In genomic region chr19:50660083-50660366, GRCh38 we compare ENCODE assay signal across 32 cellular contexts. TPM values are rescaled to one million over a fixed set of nuclear protein-coding genes. Genes with fewer than 3 reads are reported as not detected.
DNase-seq lines count a peak whose midpoint lies in the region; ATAC-seq and TF ChIP-seq lines count a peak whose summit lies in the region.
"Had no signal": no experiment of that assay in that cellular context is flagged by ENCODE, and none has a peak within 500 bp of the region (broad histone marks: within the 10 kb centered on the region; RNA-seq: fewer than 3 reads in every experiment).

No MANE protein-coding gene starts in this region.

- H3K9ac ChIP-seq in iPS-15b (ENCODE audit: low read depth, low read length) (no peak overlapping the region), neural progenitor cell (no peak overlapping the region)

- H3K4me1 ChIP-seq in iPS-15b (ENCODE audit: control insufficient read depth, insufficient read depth, low read length) (peaks cover 2% of the 10 kb centered on the region), neural progenitor cell (no peaks in the 10 kb centered on the region)
- H3K4me1 ChIP-seq: BE2C, Caco-2, psoas muscle, SJSA1 had no signal

- H3K27me3 ChIP-seq in iPS-15b (ENCODE audit: control insufficient read depth, insufficient read depth, low read length) (peaks cover under 1% of the 10 kb centered on the region), neural progenitor cell (peaks cover 3% of the 10 kb centered on the region)
- H3K27me3 ChIP-seq: BE2C had no signal

- peaks cover 67% of the 10 kb centered on the region for H3K27me3 Mint-ChIP-seq in activated T-cell treated with anti-CD3 and anti-CD28 coated beads, Interleukin-2, amount 50 U/mL, for 72 hours (ENCODE audit: low read depth)
- H3K27me3 Mint-ChIP-seq in WTC11 (ENCODE audit: low read depth) (peaks cover 55% of the 10 kb centered on the region), neural progenitor cell (ENCODE audit: insufficient read depth, low read depth) (peaks cover 13% of the 10 kb centered on the region)

- H3K9me3 Mint-ChIP-seq in activated T-cell treated with anti-CD3 and anti-CD28 coated beads, Interleukin-2, amount 50 U/mL, for 72 hours: peaks cover 2 to 7% of the 10 kb centered on the region in 2 donors
- H3K9me3 Mint-ChIP-seq in WTC11 (peaks cover 15% of the 10 kb centered on the region), neural progenitor cell (peaks cover 1% of the 10 kb centered on the region)

- H3K4me1 Mint-ChIP-seq in activated T-cell treated with anti-CD3 and anti-CD28 coated beads, Interleukin-2, amount 50 U/mL, for 72 hours (ENCODE audit: low read depth): peaks cover 29% of the 10 kb centered on the region
- H3K4me1 Mint-ChIP-seq in WTC11: peaks cover 24% of the 10 kb centered on the region
- peaks cover 31% of the 10 kb centered on the region for H3K4me1 Mint-ChIP-seq in neural progenitor cell

- DNase-seq in activated T-cell treated with anti-CD3 and anti-CD28 coated beads, Interleukin-2, amount 50 U/mL, for 72 hours: no peak
- no peak for DNase-seq in activated T-cell treated with anti-CD3 and anti-CD28 coated beads, Interleukin-2, amount 50 U/mL, for 1 hour
- no peak for DNase-seq in WTC11 (ENCODE audit: low spot score)
- peak; percentile 64 for DNase-seq in neural progenitor cell (ENCODE audit: low spot score)
- DNase-seq in AG08396 (ENCODE audit: low spot score): no peak
- no peak for DNase-seq in foreskin melanocyte
- DNase-seq: activated CD4-positive, alpha-beta T cell treated with anti-CD3 and anti-CD28 coated beads, Interleukin-2, amount 10 ng/mL, durations not matched to agents 24 days and 14 days; BE2C; Caco-2; dermis blood vessel endothelial cell; DND-41; heart right ventricle; islet precursor cell; mucosa of descending colon; MV-4-11; NCI-H1694; NCI-H2171; NCI-H524 treated with DMSO at 0.1 percent for 48 hours; psoas muscle; stimulated activated CD4-positive, alpha-beta T cell treated with anti-CD3 and anti-CD28 coated beads, Interleukin-1b, Interleukin-23, amount 100 ng/mL, for 48 hours had no signal

- no peak for TF ChIP-seq CTCF in WTC11 (IDR thresholded peaks at IDR 0.05)
- no peak for TF ChIP-seq CTCF in neural progenitor cell (IDR thresholded peaks at IDR 0.05)

- peak overlapping the region; percentile 21 for H3K4me3 ChIP-seq in iPS-15b (ENCODE audit: low read depth, low read length)
- peak overlapping the region; percentile 53 for H3K4me3 ChIP-seq in neural progenitor cell
- H3K4me3 ChIP-seq: mucosa of descending colon, psoas muscle, SJSA1 had no signal

- POLR2A ChIA-PET in WTC11 (lab: Charles Lee): interaction anchor here (0.5 to 0.7 kb wide), 3 partner anchors 17 to 141 kb away, joined by 3 to 4 read pairs (median 3); no protein-coding TSS in a partner anchor

- H3K36me3 ChIP-seq in iPS-15b (ENCODE audit: control insufficient read depth, insufficient read depth, low read length): no peaks in the 10 kb centered on the region
- no peaks in the 10 kb centered on the region for H3K36me3 ChIP-seq in neural progenitor cell
- H3K36me3 ChIP-seq: heart right ventricle, neutrophil, SJSA1 had no signal

- peak overlapping the region; percentile 71 for H3K4me2 ChIP-seq in neural progenitor cell

- CTCF ChIA-PET in WTC11 (lab: Charles Lee): interaction anchor here (0.7 to 1.3 kb wide), 10 partner anchors 10 to 123 kb away, joined by 3 to 10 read pairs (median 4); no protein-coding TSS in a partner anchor

- no peak overlapping the region for H3K27ac Mint-ChIP-seq in activated T-cell treated with anti-CD3 and anti-CD28 coated beads, Interleukin-2, amount 50 U/mL, for 72 hours
- H3K27ac Mint-ChIP-seq in WTC11 (peak overlapping the region; percentile 73), neural progenitor cell (peak overlapping the region; percentile 57)
- H3K27ac Mint-ChIP-seq: activated CD4-positive, alpha-beta T cell treated with anti-CD3 and anti-CD28 coated beads, Interleukin-2, amount 10 ng/mL, durations not matched to agents 24 days and 14 days; T-helper 2 cell treated with Interferon-gamma antibody and Interleukin-4, amounts not matched to agents 5 μg/mL and 100 μg/mL, for 36 hours had no signal

- peaks cover 4 to 10% of the 10 kb centered on the region in 2 donors for H3K36me3 Mint-ChIP-seq in activated T-cell treated with anti-CD3 and anti-CD28 coated beads, Interleukin-2, amount 50 U/mL, for 72 hours (ENCODE audit: insufficient read depth in 2 of 2)
- peaks cover 8% of the 10 kb centered on the region for H3K36me3 Mint-ChIP-seq in WTC11
- peaks cover 5% of the 10 kb centered on the region for H3K36me3 Mint-ChIP-seq in neural progenitor cell

- H3K4me3 Mint-ChIP-seq in activated T-cell treated with anti-CD3 and anti-CD28 coated beads, Interleukin-2, amount 50 U/mL, for 72 hours: peak overlapping the region; percentile 59 to 60
- H3K4me3 Mint-ChIP-seq in WTC11 (peak overlapping the region; percentile 72), neural progenitor cell (peak overlapping the region; percentile 83)
- H3K4me3 Mint-ChIP-seq: activated CD4-positive, alpha-beta T cell treated with anti-CD3 and anti-CD28 coated beads, Interleukin-2, amount 10 ng/mL, durations not matched to agents 24 days and 14 days; activated naive CD4-positive, alpha-beta T cell treated with anti-CD3 and anti-CD28 coated beads, Interleukin-2, amount 50 U/mL, for 24 hours; central memory CD8-positive, alpha-beta T cell; T-helper 2 cell treated with Interferon-gamma antibody and Interleukin-4, amounts not matched to agents 5 μg/mL and 100 μg/mL, for 36 hours had no signal

- no peaks in the 10 kb centered on the region for H4K20me1 ChIP-seq in neural progenitor cell (ENCODE audit: low read depth)

- no peak overlapping the region for H2AFZ ChIP-seq in neural progenitor cell (replicated peaks)

- H3K9me3 ChIP-seq in iPS-15b (ENCODE audit: control insufficient read depth, insufficient read depth, low read length): no peaks in the 10 kb centered on the region
- H3K9me3 ChIP-seq in neural progenitor cell (ENCODE audit: low read depth): no peaks in the 10 kb centered on the region
- H3K9me3 ChIP-seq: BE2C, mucosa of descending colon, psoas muscle had no signal

- H3K79me2 ChIP-seq in neural progenitor cell (ENCODE audit: low read depth): no peaks in the 10 kb centered on the region

- peak overlapping the region; percentile 63 for H3K27ac ChIP-seq in neural progenitor cell
- H3K27ac ChIP-seq: heart right ventricle, neutrophil, psoas muscle, SJSA1 had no signal

- no peak for ATAC-seq in activated T-cell treated with anti-CD3 and anti-CD28 coated beads, Interleukin-2, amount 50 U/mL, for 72 hours (replicated peaks in 1 of 2)
- ATAC-seq in WTC11: no peak
- no peak for ATAC-seq in GM21390 (IDR thresholded peaks at IDR 0.05; ENCODE audit: unreplicated experiment)
- ATAC-seq: heart right ventricle, mucosa of descending colon, psoas muscle had no signal

- peaks cover 7% of the 10 kb centered on the region for H3F3A ChIP-seq in neural progenitor cell (ENCODE audit: low read depth)

TF ChIP-seq in WTC11, 78 proteins besides CTCF, POLR2A, EP300 and RAD21:
- TF ChIP-seq NR1H2 (CRISPR knock-in tag; IDR thresholded peaks at IDR 0.05): no peak
- TF ChIP-seq JUN (CRISPR knock-in tag; IDR thresholded peaks at IDR 0.05): no peak
- no peak for TF ChIP-seq MYBL2 (CRISPR knock-in tag; IDR thresholded peaks at IDR 0.05)
- no peak for TF ChIP-seq GTF2I (CRISPR knock-in tag; conservative IDR thresholded peaks at IDR 0.05)
- TF ChIP-seq CDX4 (CRISPR knock-in tag; IDR thresholded peaks at IDR 0.05; ENCODE audit: borderline replicate concordance): no peak
TF ChIP-seq in WTC11: peak in this region for 0.

RNA-seq across cellular contexts. Expression of gene C19orf81, which starts 10.8 kb away (rescaled TPM):
- total RNA-seq in activated T-cell treated with anti-CD3 and anti-CD28 coated beads, Interleukin-2, amount 50 U/mL, for 72 hours: 1 to 10 TPM; 5.1 to 5.7 TPM
- total RNA-seq in WTC11 (2021): 22.4 to 24.5 TPM (median 22.9 TPM) in 3 replicates
- 1.3 and 6.0 TPM in 2 replicates for total RNA-seq in neural progenitor cell (ENCODE audit: low replicate concordance)
- total RNA-seq: astrocyte, dermis blood vessel endothelial cell, HT-29, liver, SJSA1, skeletal muscle tissue, urinary bladder had no signal

RNA-seq across cellular contexts. Expression of gene SYT3, which starts 20.3 kb away (rescaled TPM):
- under 1 TPM; 0.41 to 0.72 TPM for total RNA-seq in activated T-cell treated with anti-CD3 and anti-CD28 coated beads, Interleukin-2, amount 50 U/mL, for 72 hours
- total RNA-seq in WTC11 (2021): 14.6 to 21.7 TPM (median 20.1 TPM) in 3 replicates
- total RNA-seq in neural progenitor cell (ENCODE audit: low replicate concordance): 0.41 and 1.1 TPM in 2 replicates
- total RNA-seq: activated CD4-positive, alpha-beta T cell treated with anti-CD3 and anti-CD28 coated beads, Interleukin-2, amount 10 ng/mL, durations not matched to agents 24 days and 14 days; astrocyte; HT-29; liver; SJSA1; skeletal muscle tissue had no signal

RNA-seq across cellular contexts. Expression of gene SHANK1, which starts 59.6 kb away (rescaled TPM):
- total RNA-seq in activated T-cell treated with anti-CD3 and anti-CD28 coated beads, Interleukin-2, amount 50 U/mL, for 72 hours: under 1 TPM in 1 of 2 donors, not detected in 1; 0.07 TPM
- total RNA-seq in WTC11 (2021) (3.9 to 8.7 TPM (median 5.0 TPM) in 3 replicates), neural progenitor cell (ENCODE audit: low replicate concordance) (1.4 and 2.3 TPM in 2 replicates)
- total RNA-seq: activated CD4-positive, alpha-beta T cell treated with anti-CD3 and anti-CD28 coated beads, Interleukin-2, amount 10 ng/mL, durations not matched to agents 24 days and 14 days; astrocyte; Caco-2; HT-29; SJSA1 had no signal
